ENCODE assay signal across 12 cellular contexts in the genomic region with DNA sequence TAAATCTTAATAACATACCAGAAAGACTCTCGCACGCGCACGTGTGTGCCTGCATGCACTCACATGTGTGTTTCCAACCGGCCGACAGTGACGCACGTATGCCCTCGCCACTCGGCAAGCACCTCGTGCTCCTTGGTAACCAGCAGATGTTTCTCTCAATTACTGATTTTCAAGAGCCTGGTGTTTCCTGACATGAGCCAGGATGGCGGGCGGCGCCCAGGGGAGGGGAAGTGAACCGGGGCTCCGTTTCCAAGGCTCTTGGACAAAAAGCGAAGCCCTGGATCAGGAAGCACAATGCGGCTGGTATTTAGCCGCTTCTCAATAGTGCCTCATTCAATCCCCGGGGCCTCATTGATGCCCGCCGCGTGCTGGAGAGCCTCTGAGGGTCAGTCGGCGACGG. TPM values are rescaled to one million over a fixed set of nuclear protein-coding genes. Genes with fewer than 3 reads are reported as not detected.
DNase-seq lines count a peak whose midpoint lies in the region; ATAC-seq and TF ChIP-seq lines count a peak whose summit lies in the region.
"Had no signal": no experiment of that assay in that cellular context is flagged by ENCODE, and none has a peak within 500 bp of the region (broad histone marks: within the 10 kb centered on the region; RNA-seq: fewer than 3 reads in every experiment).

No MANE protein-coding gene starts in this region.

- TF ChIP-seq CTCF in Peyer's patch (IDR thresholded peaks at IDR 0.05) (no peak), cardiac muscle cell (IDR thresholded peaks at IDR 0.05; ENCODE audit: low read depth, low read length) (no peak)

- H3K4me1 Mint-ChIP-seq in stimulated activated naive B cell treated with anti-CD40 and anti-IgM and Interleukin-4, amounts not matched to agents 10 μg/mL and 1 μg/mL and 100 μg/mL, for 72 hours = peaks cover 58 to 84% of the 10 kb centered on the region in 2 donors
- no peaks in the 10 kb centered on the region for H3K4me1 Mint-ChIP-seq in activated T-helper 1 cell treated with anti-CD3 and anti-CD28 coated beads, Interleukin-12 subunit alpha, Interleukin-12 subunit beta, Interleukin-2, Interleukin-4 antibody, amounts not matched to agents 30 ng/mL and 10 ng/mL and 1 ng/mL, durations not matched to agents 14 hours and 24 hours and 36 hours (ENCODE audit: low read depth)

- no peaks in the 10 kb centered on the region for H3K27me3 Mint-ChIP-seq in stimulated activated naive B cell treated with anti-CD40 and anti-IgM and Interleukin-4, amounts not matched to agents 10 μg/mL and 1 μg/mL and 100 μg/mL, for 72 hours
- H3K27me3 Mint-ChIP-seq in activated T-helper 1 cell treated with anti-CD3 and anti-CD28 coated beads, Interleukin-12 subunit alpha, Interleukin-12 subunit beta, Interleukin-2, Interleukin-4 antibody, amounts not matched to agents 30 ng/mL and 10 ng/mL and 1 ng/mL, durations not matched to agents 14 hours and 24 hours and 36 hours (ENCODE audit: insufficient read depth) = no peaks in the 10 kb centered on the region

- no peaks in the 10 kb centered on the region for H3K36me3 ChIP-seq in Peyer's patch
- no peaks in the 10 kb centered on the region for H3K36me3 ChIP-seq in cardiac muscle cell

- H3K4me3 ChIP-seq in Peyer's patch = no peak overlapping the region
- H3K4me3 ChIP-seq in cardiac muscle cell = no peak overlapping the region

- peaks cover 0 to 32% (median 0%) of the 10 kb centered on the region in 4 donors for H3K4me1 ChIP-seq in Peyer's patch
- H3K4me1 ChIP-seq in cardiac muscle cell (ENCODE audit: low read depth) = peaks cover 12% of the 10 kb centered on the region
- H3K4me1 ChIP-seq: parathyroid adenoma had no signal

- H3K27me3 ChIP-seq in Peyer's patch (no peaks in the 10 kb centered on the region), cardiac muscle cell (no peaks in the 10 kb centered on the region)

- intact Hi-C loops in activated T-helper 1 cell treated with anti-CD3 and anti-CD28 coated beads, Interleukin-12 subunit alpha, Interleukin-12 subunit beta, Interleukin-2, Interleukin-4 antibody, amounts not matched to agents 30 ng/mL and 10 ng/mL and 1 ng/mL, durations not matched to agents 14 hours and 24 hours and 36 hours (cut with micrococcal nuclease) = no loop called here

- H3K27ac ChIP-seq in Peyer's patch (peak overlapping the region in 1 of 4 donors; percentile 5), cardiac muscle cell (no peak overlapping the region)
- H3K27ac ChIP-seq: parathyroid adenoma had no signal

- peak overlapping the region; percentile 37 to 79 for H3K4me3 Mint-ChIP-seq in stimulated activated naive B cell treated with anti-CD40 and anti-IgM and Interleukin-4, amounts not matched to agents 10 μg/mL and 1 μg/mL and 100 μg/mL, for 72 hours
- no peak overlapping the region for H3K4me3 Mint-ChIP-seq in activated T-helper 1 cell treated with anti-CD3 and anti-CD28 coated beads, Interleukin-12 subunit alpha, Interleukin-12 subunit beta, Interleukin-2, Interleukin-4 antibody, amounts not matched to agents 30 ng/mL and 10 ng/mL and 1 ng/mL, durations not matched to agents 14 hours and 24 hours and 36 hours
- H3K4me3 Mint-ChIP-seq: HFFc6 had no signal

- H3K36me3 Mint-ChIP-seq in stimulated activated naive B cell treated with anti-CD40 and anti-IgM and Interleukin-4, amounts not matched to agents 10 μg/mL and 1 μg/mL and 100 μg/mL, for 72 hours = peaks cover 5 to 13% of the 10 kb centered on the region in 2 donors
- H3K36me3 Mint-ChIP-seq in activated T-helper 1 cell treated with anti-CD3 and anti-CD28 coated beads, Interleukin-12 subunit alpha, Interleukin-12 subunit beta, Interleukin-2, Interleukin-4 antibody, amounts not matched to agents 30 ng/mL and 10 ng/mL and 1 ng/mL, durations not matched to agents 14 hours and 24 hours and 36 hours (ENCODE audit: low read depth) = no peaks in the 10 kb centered on the region

- no peak for TF ChIP-seq POLR2A in Peyer's patch (IDR thresholded peaks at IDR 0.05)

- H3K9me3 Mint-ChIP-seq in stimulated activated naive B cell treated with anti-CD40 and anti-IgM and Interleukin-4, amounts not matched to agents 10 μg/mL and 1 μg/mL and 100 μg/mL, for 72 hours = no peaks in the 10 kb centered on the region
- no peaks in the 10 kb centered on the region for H3K9me3 Mint-ChIP-seq in activated T-helper 1 cell treated with anti-CD3 and anti-CD28 coated beads, Interleukin-12 subunit alpha, Interleukin-12 subunit beta, Interleukin-2, Interleukin-4 antibody, amounts not matched to agents 30 ng/mL and 10 ng/mL and 1 ng/mL, durations not matched to agents 14 hours and 24 hours and 36 hours
- H3K9me3 Mint-ChIP-seq: HFFc6 had no signal

- peak overlapping the region; percentile 91 for H3K27ac Mint-ChIP-seq in stimulated activated naive B cell treated with anti-CD40 and anti-IgM and Interleukin-4, amounts not matched to agents 10 μg/mL and 1 μg/mL and 100 μg/mL, for 72 hours
- no peak overlapping the region for H3K27ac Mint-ChIP-seq in activated T-helper 1 cell treated with anti-CD3 and anti-CD28 coated beads, Interleukin-12 subunit alpha, Interleukin-12 subunit beta, Interleukin-2, Interleukin-4 antibody, amounts not matched to agents 30 ng/mL and 10 ng/mL and 1 ng/mL, durations not matched to agents 14 hours and 24 hours and 36 hours
- H3K27ac Mint-ChIP-seq: HFFc6 had no signal

- H3K9me3 ChIP-seq in Peyer's patch (no peaks in the 10 kb centered on the region), cardiac muscle cell (ENCODE audit: low read depth) (no peaks in the 10 kb centered on the region)

- ATAC-seq in stimulated activated naive B cell treated with anti-CD40 and anti-IgM and Interleukin-4, amounts not matched to agents 10 μg/mL and 1 μg/mL and 100 μg/mL, for 72 hours (replicated peaks) = peak; percentile 80 to 81
- ATAC-seq in GM19328 (IDR thresholded peaks at IDR 0.05; ENCODE audit: unreplicated experiment) (no peak), GM18858 (IDR thresholded peaks at IDR 0.05; ENCODE audit: unreplicated experiment) (no peak)

- DNase-seq in NCI-H1092 treated with DMSO at 0.1 percent for 48 hours (lab: John Stamatoyannopoulos, UW) (peak; percentile 95), Peyer's patch (peak in 2 of 3 donors; percentile 20 to 57), cardiac muscle cell (ENCODE audit: low read depth in 1 of 2, low spot score in 1 of 2) (peak; percentile 32 to 55)
- DNase-seq in stimulated activated naive B cell treated with anti-CD40 and anti-IgM and Interleukin-4, amounts not matched to agents 10 μg/mL and 1 μg/mL and 100 μg/mL, for 72 hours = peak; percentile 60
- no peak for DNase-seq in activated T-helper 1 cell treated with anti-CD3 and anti-CD28 coated beads, Interleukin-12 subunit alpha, Interleukin-12 subunit beta, Interleukin-2, Interleukin-4 antibody, amounts not matched to agents 30 ng/mL and 10 ng/mL and 1 ng/mL, durations not matched to agents 14 hours and 24 hours and 36 hours (ENCODE audit: low spot score)
- DNase-seq: activated T-cell treated with anti-CD3 and anti-CD28 coated beads, Interleukin-2, amount 50 U/mL, for 48 hours; HFFc6; NCI-H226 had no signal

RNA-seq across cellular contexts. Expression of gene PMEPA1, which starts 37.7 kb away (rescaled TPM):
- total RNA-seq in Peyer's patch (1 to 10 TPM; 3.3 to 5.5 (median 4.6) TPM), cardiac muscle cell (2.4 and 8.8 TPM in 2 replicates)
- 10.5 and 10.9 TPM in 2 replicates for polyA plus RNA-seq in cardiac muscle cell
- total RNA-seq in activated T-helper 1 cell treated with anti-CD3 and anti-CD28 coated beads, Interleukin-12 subunit alpha, Interleukin-12 subunit beta, Interleukin-2, Interleukin-4 antibody, amounts not matched to agents 30 ng/mL and 10 ng/mL and 1 ng/mL, durations not matched to agents 14 hours and 24 hours and 36 hours = 0.57 and 0.66 TPM in 2 replicates

RNA-seq across cellular contexts. Expression of gene ZBP1, which starts 51.9 kb away (rescaled TPM):
- 10 to 100 TPM in 1 of 4 donors, 1 to 10 TPM in 2, not detected in 1; 2.3 to 14.0 (median 9.8) TPM for total RNA-seq in Peyer's patch
- total RNA-seq in cardiac muscle cell = not detected in 2 replicates
- polyA plus RNA-seq in cardiac muscle cell = not detected in 2 replicates
- total RNA-seq in activated T-helper 1 cell treated with anti-CD3 and anti-CD28 coated beads, Interleukin-12 subunit alpha, Interleukin-12 subunit beta, Interleukin-2, Interleukin-4 antibody, amounts not matched to agents 30 ng/mL and 10 ng/mL and 1 ng/mL, durations not matched to agents 14 hours and 24 hours and 36 hours = 0.15 and 0.41 TPM in 2 replicates
- total RNA-seq: dermis microvascular lymphatic vessel endothelial cell, HFFc6 had no signal

Comparison
In these comparisons a context has a peak if more than half of its experiments do, and no peak if none do; other contexts are left out.
1. ATAC-seq: peak in stimulated activated naive B cell treated with anti-CD40 and anti-IgM and Interleukin-4, amounts not matched to agents 10 μg/mL and 1 μg/mL and 100 μg/mL, for 72 hours (2 of 2); none in GM19328 (single experiment) and GM18858 (single experiment).